Comparison of ENCODE assay signal across 32 cellular contexts in the genomic region with DNA sequence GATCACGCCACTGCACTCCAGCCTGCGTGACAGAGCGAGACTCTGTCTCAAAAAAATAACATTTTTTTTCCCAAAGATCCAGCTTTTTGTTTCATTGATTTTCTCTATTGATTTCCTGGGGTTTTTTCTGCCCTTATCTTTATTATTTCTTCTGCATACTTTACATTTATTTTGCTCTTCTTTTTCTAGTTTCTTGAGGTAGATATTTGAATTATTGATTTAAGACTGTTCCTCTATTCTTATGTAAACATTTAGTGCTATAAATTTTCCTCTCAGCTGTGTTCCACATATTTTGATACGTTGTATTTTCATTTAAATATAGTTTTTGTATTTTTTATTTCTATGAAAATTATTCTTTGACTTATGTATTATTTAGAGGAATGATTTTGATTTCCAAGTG.
"Had no signal": no experiment of that assay in that cellular context is flagged by ENCODE, and none has a peak within 500 bp of the region (broad histone marks: within the 10 kb centered on the region; RNA-seq: fewer than 3 reads in every experiment).

No MANE protein-coding gene starts in this region.

- H3K9me3 ChIP-seq: ascending aorta had no signal

- DNase-seq: activated CD4-positive, alpha-beta memory T cell treated with anti-CD3 and anti-CD28 coated beads, Interleukin-2, amount 10 ng/mL, durations not matched to agents 7 days and 5 days; activated CD4-positive, alpha-beta T cell treated with anti-CD3 and anti-CD28 coated beads for 1 hour; activated CD4-positive, alpha-beta T cell treated with anti-CD3 and anti-CD28 coated beads for 36 hours; activated CD4-positive, alpha-beta T cell treated with anti-CD3 and anti-CD28 coated beads for 48 hours; activated CD4-positive, alpha-beta T cell treated with anti-CD3 and anti-CD28 coated beads, Interleukin-2, amount 10 ng/mL, durations not matched to agents 7 days and 5 days; activated CD4-positive, alpha-beta T cell treated with anti-CD3 and anti-CD28 coated beads, Interleukin-2, amount 50 U/mL, for 48 hours; activated CD4-positive, CD25-positive, alpha-beta regulatory T cell; activated CD8-positive, alpha-beta memory T cell treated with anti-CD3 and anti-CD28 coated beads for 24 hours; activated CD8-positive, alpha-beta memory T cell treated with anti-CD3 and anti-CD28 coated beads, Interleukin-2, amount 10 ng/mL, durations not matched to agents 7 days and 5 days; activated CD8-positive, alpha-beta memory T cell treated with anti-CD3 and anti-CD28 coated beads, Interleukin-2, amount 50 U/mL, for 48 hours; activated CD8-positive, alpha-beta T cell treated with anti-CD3 and anti-CD28 coated beads, Interleukin-2, amount 10 ng/mL, durations not matched to agents 7 days and 5 days; activated effector memory CD4-positive, alpha-beta T cell treated with Interleukin-2 at 50 U/mL for 16 hours; activated gamma-delta T cell; activated naive CD4-positive, alpha-beta T cell treated with anti-CD3 and anti-CD28 coated beads, Interleukin-2, amount 10 ng/mL, durations not matched to agents 7 days and 5 days; activated naive CD4-positive, alpha-beta T cell treated with Interleukin-2 at 50 U/mL for 16 hours; activated naive CD8-positive, alpha-beta T cell treated with anti-CD3 and anti-CD28 coated beads, Interleukin-2, amount 10 ng/mL, durations not matched to agents 7 days and 5 days; activated naive CD8-positive, alpha-beta T cell treated with anti-CD3 and anti-CD28 coated beads, Interleukin-2, amount 50 U/mL, for 24 hours; activated T-cell treated with anti-CD3 and anti-CD28 coated beads, Interleukin-2, amount 50 U/mL, for 24 hours; activated T-cell treated with anti-CD3 and anti-CD28 coated beads, Interleukin-2, amount 50 U/mL, for 48 hours; amygdala; anterior cingulate cortex; caudate nucleus; cerebellar nuclear complex; T-helper 1 cell; T-helper 2 cell; T-helper 9 cell; WERI-Rb-1 had no signal

- H3K27me3 ChIP-seq: ascending aorta, cardiac muscle cell had no signal

- FAIRE-seq: bronchial epithelial cell had no signal

- H3K36me3 ChIP-seq: ascending aorta, cardiac muscle cell, WERI-Rb-1 had no signal

- ATAC-seq: activated CD4-positive, alpha-beta T cell treated with anti-CD3 and anti-CD28 coated beads for 36 hours; activated CD4-positive, CD25-positive, alpha-beta regulatory T cell treated with anti-CD3 and anti-CD28 coated beads, Interleukin-2, amount 50 U/mL, for 24 hours; activated CD8-positive, alpha-beta memory T cell treated with anti-CD3 and anti-CD28 coated beads, Interleukin-2, amount 10 ng/mL, durations not matched to agents 7 days and 5 days; activated CD8-positive, alpha-beta T cell treated with anti-CD3 and anti-CD28 coated beads, Interleukin-2, amount 10 ng/mL, durations not matched to agents 7 days and 5 days; activated naive CD8-positive, alpha-beta T cell treated with anti-CD3 and anti-CD28 coated beads, Interleukin-2, amount 50 U/mL, for 24 hours; WTC11 had no signal

- H3K4me3 ChIP-seq: ascending aorta, cardiac muscle cell had no signal

- H3K4me1 ChIP-seq: ascending aorta had no signal

- H3K27ac ChIP-seq: ascending aorta, cardiac muscle cell, WERI-Rb-1 had no signal
